Comparison of ENCODE assay signal across 6 cellular contexts in genomic region chr6:169702640-169703246, GRCh38. TPM values are rescaled to one million over a fixed set of nuclear protein-coding genes. Genes with fewer than 3 reads are reported as not detected.
A peak's percentile ranks its signal among the peaks of the same experiment; 100 is the strongest.
DNase-seq lines count a peak whose midpoint lies in the region; TF ChIP-seq lines count a peak whose summit lies in the region.

No MANE protein-coding gene starts in this region.

- H2BK120ac ChIP-seq in H9 (ENCODE audit: low read depth, low read length, poor library complexity, severe bottlenecking): no peak overlapping the region

- H2BK20ac ChIP-seq in H9 (ENCODE audit: low read depth, low read length, poor library complexity, severe bottlenecking): no peak overlapping the region

- peak overlapping the region; percentile 66 for H3K4ac ChIP-seq in H9 (ENCODE audit: low read depth, low read length)

- H3K4me1 ChIP-seq in CD8-positive, alpha-beta memory T cell (ENCODE audit: insufficient read depth, low read length): peaks cover 46% of the 10 kb centered on the region
- peaks cover 7% of the 10 kb centered on the region for H3K4me1 ChIP-seq in H9 (ENCODE audit: insufficient read depth, low read length)
- peaks cover 33% of the 10 kb centered on the region for H3K4me1 ChIP-seq in effector memory CD4-positive, alpha-beta T cell (ENCODE audit: control insufficient read depth, insufficient read depth, low read length, poor library complexity, severe bottlenecking)

- no peaks in the 10 kb centered on the region for H3K9me3 ChIP-seq in CD8-positive, alpha-beta memory T cell (ENCODE audit: low read length)
- no peaks in the 10 kb centered on the region for H3K9me3 ChIP-seq in H9 (ENCODE audit: control insufficient read depth, low read depth, low read length)
- H3K9me3 ChIP-seq in effector memory CD4-positive, alpha-beta T cell (ENCODE audit: control insufficient read depth, low read length): no peaks in the 10 kb centered on the region

- no peaks in the 10 kb centered on the region for H3K36me3 ChIP-seq in CD8-positive, alpha-beta memory T cell (ENCODE audit: insufficient read depth, low read length)
- H3K36me3 ChIP-seq in effector memory CD4-positive, alpha-beta T cell (ENCODE audit: control insufficient read depth, insufficient read depth, low read length): peaks cover 11% of the 10 kb centered on the region

- no peak overlapping the region for H2BK12ac ChIP-seq in H9 (ENCODE audit: insufficient read length, low read depth, low read length)

- H3K27me3 Mint-ChIP-seq in CD8-positive, alpha-beta memory T cell: peaks cover 0 to 2% of the 10 kb centered on the region in 2 donors
- H3K27me3 Mint-ChIP-seq in H9 (ENCODE audit: low read depth): no peaks in the 10 kb centered on the region

- H3K27ac ChIP-seq in CD8-positive, alpha-beta memory T cell (ENCODE audit: low read depth, low read length): peak overlapping the region; percentile 97
- H3K27ac ChIP-seq in H9 (ENCODE audit: insufficient read length, low read depth, low read length) (no peak overlapping the region), RWPE1 (peak overlapping the region; percentile 87)
- peak overlapping the region; percentile 94 for H3K27ac ChIP-seq in effector memory CD4-positive, alpha-beta T cell (ENCODE audit: insufficient read depth, low read length, poor library complexity, severe bottlenecking)

- H3K4me3 Mint-ChIP-seq in CD8-positive, alpha-beta memory T cell: peak overlapping the region; percentile 85 to 96 (median 92)
- peak overlapping the region; percentile 89 to 94 for H3K4me3 Mint-ChIP-seq in H9

- no peak overlapping the region for H3T11ph ChIP-seq in H9 (ENCODE audit: low read length)

- peak overlapping the region; percentile 4 for H4K5ac ChIP-seq in H9 (ENCODE audit: insufficient read length, low read depth, low read length)

- no peak overlapping the region for H4K8ac ChIP-seq in H9 (replicated peaks; ENCODE audit: insufficient read length, low read depth, low read length)

- H2BK15ac ChIP-seq in H9 (ENCODE audit: low read depth, low read length): no peak overlapping the region

- H3K36me3 Mint-ChIP-seq in CD8-positive, alpha-beta memory T cell: peaks cover 0 to 38% (median 2%) of the 10 kb centered on the region in 3 donors
- peaks cover 17 to 44% (median 19%) of the 10 kb centered on the region in 3 experiments for H3K36me3 Mint-ChIP-seq in H9 (ENCODE audit: insufficient read depth in 1 of 3, low read depth in 3 of 3)

- POLR2A ChIA-PET in CD8-positive, alpha-beta memory T cell (lab: Charles Lee): interaction anchor here (0.8 to 4.6 kb wide), 7 partner anchors 15 to 881 kb away, joined by 3 to 69 read pairs (median 7); partner anchors contain the start of genes DYNLT2, ERMARD, PDCD2 and PHF10
- POLR2A ChIA-PET in RWPE1 (lab: Yijun Ruan, JAX; ENCODE audit: low non-redundant PET): no interaction called here

- no peaks in the 10 kb centered on the region for H3K27me3 ChIP-seq in CD8-positive, alpha-beta memory T cell (ENCODE audit: insufficient read depth, low read length, poor library complexity, severe bottlenecking)
- no peaks in the 10 kb centered on the region for H3K27me3 ChIP-seq in H9 (ENCODE audit: insufficient read depth, low read length)
- no peaks in the 10 kb centered on the region for H3K27me3 ChIP-seq in effector memory CD4-positive, alpha-beta T cell (replicated peaks; ENCODE audit: control insufficient read depth, insufficient read depth, low read length, poor library complexity, severe bottlenecking)

- CTCF ChIA-PET in CD8-positive, alpha-beta memory T cell (lab: Charles Lee): interaction anchor here (0.9 to 1.9 kb wide), 3 partner anchors 11 to 19 kb away, joined by 3 to 12 read pairs (median 4); no protein-coding TSS in a partner anchor
- CTCF ChIA-PET in RWPE1 (lab: Yijun Ruan, JAX): interaction anchor here (0.9 kb wide), 1 partner anchor 992 kb away, joined by 3 read pairs; no protein-coding TSS in a partner anchor

- peak overlapping the region; percentile 87 to 97 (median 96) for H3K27ac Mint-ChIP-seq in CD8-positive, alpha-beta memory T cell
- H3K27ac Mint-ChIP-seq in H9: peak overlapping the region; percentile 75 to 96 (median 77)

- H2AFZ ChIP-seq in H9 (ENCODE audit: low read length): no peak overlapping the region

- H3K56ac ChIP-seq in H9 (ENCODE audit: insufficient read length, low read depth, low read length): no peak overlapping the region

- peak in 4 of 5 donors; percentile 19 to 66 (median 42) for DNase-seq in CD8-positive, alpha-beta memory T cell
- DNase-seq in H9: no peak
- DNase-seq in RWPE1 (ENCODE audit: low spot score): no peak
- DNase-seq in effector memory CD4-positive, alpha-beta T cell: peak; percentile 3 to 25 (median 22)
- DNase-seq in skeletal muscle cell (ENCODE audit: low read depth): no peak
- no peak for DNase-seq in SK-N-DZ (ENCODE audit: low spot score)

- H4K91ac ChIP-seq in H9 (ENCODE audit: insufficient read length, low read depth, low read length): no peak overlapping the region

- peaks cover 10% of the 10 kb centered on the region; the same call in 1 of the 2 replicates for H3K79me2 ChIP-seq in H9 (ENCODE audit: insufficient read depth, low read length)

- H3K9ac ChIP-seq in H9 (ENCODE audit: extremely low read depth, insufficient read length, low read length): peak overlapping the region; percentile 77

- H3K23me2 ChIP-seq in H9 (ENCODE audit: insufficient read length, low read depth, low read length, poor library complexity, severe bottlenecking): peaks cover 13% of the 10 kb centered on the region

- peak overlapping the region; percentile 1 for H2BK5ac ChIP-seq in H9 (ENCODE audit: insufficient read length, low read length)

- no peaks in the 10 kb centered on the region for H4K20me1 ChIP-seq in H9 (ENCODE audit: control insufficient read depth, insufficient read depth, insufficient read length)

- H3K18ac ChIP-seq in H9 (ENCODE audit: insufficient read length, low read depth, low read length): peak overlapping the region; percentile 76

- H3K9me3 Mint-ChIP-seq in CD8-positive, alpha-beta memory T cell: no peaks in the 10 kb centered on the region
- peaks cover 0 to 1% of the 10 kb centered on the region in 2 experiments; a peak in 3 of 5 replicates for H3K9me3 Mint-ChIP-seq in H9

- no peak overlapping the region for H3K23ac ChIP-seq in H9 (ENCODE audit: insufficient read length, low read depth, low read length)

- H3K79me1 ChIP-seq in H9 (ENCODE audit: insufficient read depth, low read depth, low read length, poor library complexity, severe bottlenecking): peaks cover 4% of the 10 kb centered on the region

- peaks cover 51 to 60% (median 60%) of the 10 kb centered on the region in 3 donors for H3K4me1 Mint-ChIP-seq in CD8-positive, alpha-beta memory T cell
- peaks cover 21 to 27% of the 10 kb centered on the region in 2 experiments for H3K4me1 Mint-ChIP-seq in H9

- no CpG with 5 or more reads among the region's 41 CpGs for WGBS in H9 (ENCODE audit: extremely low coverage, insufficient read length, low lambda C conversion rate)

- TF ChIP-seq CTCF in H9 (conservative IDR thresholded peaks at IDR 0.05): no peak
- TF ChIP-seq CTCF in RWPE1 (conservative IDR thresholded peaks at IDR 0.05; ENCODE audit: low read depth): no peak

- H3K4me2 ChIP-seq in H9 (ENCODE audit: insufficient read depth, insufficient read length, low read length): peak overlapping the region; percentile 77

- peak overlapping the region; percentile 95 for H3K4me3 ChIP-seq in CD8-positive, alpha-beta memory T cell (ENCODE audit: low read length)
- peak overlapping the region; percentile 86 for H3K4me3 ChIP-seq in effector memory CD4-positive, alpha-beta T cell (ENCODE audit: insufficient read depth, low read depth, low read length, poor library complexity, severe bottlenecking)
- H3K4me3 ChIP-seq in skeletal muscle cell (ENCODE audit: low read depth, low read length): peak overlapping the region; percentile 96

- no peak overlapping the region for H2AK5ac ChIP-seq in H9 (ENCODE audit: insufficient read length, low read length)

- peak overlapping the region; percentile 87 for H3K14ac ChIP-seq in H9 (ENCODE audit: insufficient read depth, low read length)

RNA-seq across cellular contexts. Expression of gene C6orf120, which starts 0.8 kb away (rescaled TPM):
- total RNA-seq in CD8-positive, alpha-beta memory T cell: 10 to 100 TPM; 23.6 to 25.5 TPM
- 8.9 TPM for polyA plus RNA-seq in CD8-positive, alpha-beta memory T cell
- 22.2 and 23.2 TPM in 2 replicates for total RNA-seq in H9 (2021)
- 22.5 and 26.0 TPM in 2 replicates for polyA plus RNA-seq in SK-N-DZ (2014; cell fraction: cytosol; rRNA removed)
- 13.5 and 23.1 TPM in 2 replicates for polyA plus RNA-seq in SK-N-DZ (2014; cell fraction: nucleus; rRNA removed)

RNA-seq across cellular contexts. Expression of gene WDR27, which starts 0.9 kb away (rescaled TPM):
- 10 to 100 TPM; 24.5 to 29.4 TPM for total RNA-seq in CD8-positive, alpha-beta memory T cell
- 7.4 TPM for polyA plus RNA-seq in CD8-positive, alpha-beta memory T cell
- 38.4 and 48.7 TPM in 2 replicates for total RNA-seq in H9 (2021)
- 19.1 and 37.3 TPM in 2 replicates for polyA plus RNA-seq in SK-N-DZ (2014; cell fraction: cytosol; rRNA removed)
- 350 and 559 TPM in 2 replicates for polyA plus RNA-seq in SK-N-DZ (2014; cell fraction: nucleus; rRNA removed)

RNA-seq across cellular contexts. Expression of gene PHF10, which starts 21.6 kb away (rescaled TPM):
- total RNA-seq in CD8-positive, alpha-beta memory T cell: 10 to 100 TPM; 69.6 to 71.5 TPM
- 17.6 TPM for polyA plus RNA-seq in CD8-positive, alpha-beta memory T cell
- 59.0 and 59.8 TPM in 2 replicates for total RNA-seq in H9 (2021)
- polyA plus RNA-seq in SK-N-DZ (2014; cell fraction: cytosol; rRNA removed): 40.9 and 45.4 TPM in 2 replicates
- polyA plus RNA-seq in SK-N-DZ (2014; cell fraction: nucleus; rRNA removed): 42.7 and 78.4 TPM in 2 replicates

RNA-seq across cellular contexts. Expression of gene DYNLT2, which starts 48.6 kb away (rescaled TPM):
- 1 to 10 TPM; 1.4 to 1.9 TPM for total RNA-seq in CD8-positive, alpha-beta memory T cell
- 0.67 TPM for polyA plus RNA-seq in CD8-positive, alpha-beta memory T cell
- total RNA-seq in H9 (2021): 1.3 and 1.8 TPM in 2 replicates
- polyA plus RNA-seq in SK-N-DZ (2014; cell fraction: cytosol; rRNA removed): 6.1 and 7.2 TPM in 2 replicates
- 7.0 and 9.2 TPM in 2 replicates for polyA plus RNA-seq in SK-N-DZ (2014; cell fraction: nucleus; rRNA removed)

RNA-seq across cellular contexts. Expression of gene ERMARD, which starts 48.7 kb away (rescaled TPM):
- total RNA-seq in CD8-positive, alpha-beta memory T cell: 10 to 100 TPM; 26.2 to 27.9 TPM
- polyA plus RNA-seq in CD8-positive, alpha-beta memory T cell: 12.1 TPM
- total RNA-seq in H9 (2021): 11.7 and 13.6 TPM in 2 replicates
- 19.6 and 35.9 TPM in 2 replicates for polyA plus RNA-seq in SK-N-DZ (2014; cell fraction: cytosol; rRNA removed)
- 56.0 and 67.8 TPM in 2 replicates for polyA plus RNA-seq in SK-N-DZ (2014; cell fraction: nucleus; rRNA removed)

Comparison
In these comparisons a context has a peak if more than half of its experiments do, and no peak if none do; other contexts are left out.
1. DNase-seq: peak in CD8-positive, alpha-beta memory T cell (4 of 5) and effector memory CD4-positive, alpha-beta T cell (3 of 3); none in H9 (single experiment), RWPE1 (single experiment), skeletal muscle cell (single experiment) and SK-N-DZ (single experiment).
2. Peak in every context shown above with its lines, with median percentiles within 50 percentile points of each other: H3K4me3 ChIP-seq.